ENCODE assay signal across 8 cellular contexts in the genomic region with DNA sequence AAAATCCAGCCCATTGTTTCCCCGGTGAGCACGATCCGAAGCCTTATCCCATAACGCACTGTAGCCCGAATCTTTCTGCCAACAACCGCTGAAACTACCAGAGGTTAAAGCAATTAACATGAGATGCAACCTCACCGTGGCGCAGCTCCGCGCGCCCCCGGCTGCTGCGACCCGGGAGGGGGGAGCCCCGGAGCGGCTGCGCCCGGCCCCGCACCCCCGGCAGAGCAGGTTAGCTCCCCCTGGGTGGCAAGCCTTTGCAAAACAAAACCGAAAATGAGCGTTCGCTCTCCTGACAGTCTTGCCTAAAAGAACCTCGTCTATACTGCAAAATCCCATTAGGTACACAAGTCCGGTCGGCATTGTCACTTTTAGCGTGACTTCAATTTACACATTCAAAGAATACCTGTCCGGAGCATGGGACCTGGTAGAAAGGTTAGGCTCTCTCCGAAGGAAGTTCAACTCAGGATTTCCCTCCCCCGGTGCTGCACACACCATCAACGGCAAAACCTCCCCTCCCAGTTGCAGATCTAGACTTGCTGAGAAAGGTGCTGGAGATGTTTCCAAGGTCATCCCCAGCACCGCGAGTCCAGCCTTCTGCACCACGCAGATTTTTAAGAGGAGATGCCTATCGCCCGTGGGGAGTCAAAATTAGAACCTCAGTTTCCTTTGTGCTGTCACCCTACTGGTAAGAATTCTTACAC.
DNase-seq lines count a peak whose midpoint lies in the region; ATAC-seq and TF ChIP-seq lines count a peak whose summit lies in the region.

No MANE protein-coding gene starts in this region.

- H3K9ac ChIP-seq in NT2/D1 (ENCODE audit: insufficient read length, low read depth) (peak overlapping the region; percentile 38), neuronal stem cell (ENCODE audit: low read depth, low read length, poor library complexity) (no peak overlapping the region)

- no peak overlapping the region for H2AK5ac ChIP-seq in neuronal stem cell (ENCODE audit: low read depth, low read length)

- no peaks in the 10 kb centered on the region for H3K9me3 Mint-ChIP-seq in activated T-helper 2 cell treated with anti-CD3 and anti-CD28 coated beads, Interferon-gamma antibody, Interleukin-2, Interleukin-4, amounts not matched to agents 10 μg/mL and 5 μg/mL and 100 μg/mL, durations not matched to agents 14 hours and 24 hours and 36 hours

- no peaks in the 10 kb centered on the region for H3K36me3 Mint-ChIP-seq in activated T-helper 2 cell treated with anti-CD3 and anti-CD28 coated beads, Interferon-gamma antibody, Interleukin-2, Interleukin-4, amounts not matched to agents 10 μg/mL and 5 μg/mL and 100 μg/mL, durations not matched to agents 14 hours and 24 hours and 36 hours (ENCODE audit: low read depth)

- H3K14ac ChIP-seq in neuronal stem cell (ENCODE audit: low read length), result no peak overlapping the region

- TF ChIP-seq CTCF in foreskin fibroblast (IDR thresholded peaks at IDR 0.05; ENCODE audit: low read depth, low read length), result no peak

- no peak overlapping the region for H3K4ac ChIP-seq in neuronal stem cell (ENCODE audit: low read length)

- peaks cover 23% of the 10 kb centered on the region for H3K4me1 Mint-ChIP-seq in activated T-helper 2 cell treated with anti-CD3 and anti-CD28 coated beads, Interferon-gamma antibody, Interleukin-2, Interleukin-4, amounts not matched to agents 10 μg/mL and 5 μg/mL and 100 μg/mL, durations not matched to agents 14 hours and 24 hours and 36 hours (ENCODE audit: low read depth)

- H3K27ac ChIP-seq in neuronal stem cell (replicated peaks; ENCODE audit: low read length), result no peak overlapping the region
- H3K27ac ChIP-seq in temporal lobe (ENCODE audit: low read depth, low read length), result peak overlapping the region; percentile 78

- no peak overlapping the region for H4K91ac ChIP-seq in neuronal stem cell (ENCODE audit: low read depth, low read length, poor library complexity)

- peak overlapping the region; percentile 77 for H3K4me3 Mint-ChIP-seq in activated T-helper 2 cell treated with anti-CD3 and anti-CD28 coated beads, Interferon-gamma antibody, Interleukin-2, Interleukin-4, amounts not matched to agents 10 μg/mL and 5 μg/mL and 100 μg/mL, durations not matched to agents 14 hours and 24 hours and 36 hours (ENCODE audit: low read depth)

- peaks cover 2% of the 10 kb centered on the region for H3K4me1 ChIP-seq in NT2/D1 (ENCODE audit: insufficient read depth, insufficient read length)
- peaks cover 2 to 3% of the 10 kb centered on the region in 2 donors for H3K4me1 ChIP-seq in neuronal stem cell (ENCODE audit: control insufficient read depth in 2 of 2, insufficient read depth in 1 of 2, low read depth in 1 of 2, low read length in 2 of 2)

- H3K4me2 ChIP-seq in neuronal stem cell (ENCODE audit: insufficient read depth, low read length, poor library complexity, severe bottlenecking), result peak overlapping the region; percentile 84

- no peak overlapping the region for H4K8ac ChIP-seq in neuronal stem cell (ENCODE audit: low read depth, low read length)

- WGBS in neuronal stem cell (ENCODE audit: extremely low coverage in 2 of 2, insufficient read length in 2 of 2, insufficient replicate concordance in 1 of 2), 2 donors, result no CpG with 5 or more reads among the region's 36 CpGs

- no peak overlapping the region for H3K27ac Mint-ChIP-seq in activated T-helper 2 cell treated with anti-CD3 and anti-CD28 coated beads, Interferon-gamma antibody, Interleukin-2, Interleukin-4, amounts not matched to agents 10 μg/mL and 5 μg/mL and 100 μg/mL, durations not matched to agents 14 hours and 24 hours and 36 hours

- peaks cover 48% of the 10 kb centered on the region for H3K27me3 ChIP-seq in NT2/D1 (ENCODE audit: insufficient read depth, insufficient read length)
- peaks cover 0 to 31% (median 24%) of the 10 kb centered on the region in 3 experiments for H3K27me3 ChIP-seq in neuronal stem cell (ENCODE audit: control insufficient read depth in 3 of 3, insufficient read depth in 3 of 3, low read depth in 1 of 3, low read length in 3 of 3)

- H3K9me3 ChIP-seq in NT2/D1 (ENCODE audit: insufficient read depth, low read length) (no peaks in the 10 kb centered on the region), neuronal stem cell (replicated peaks in 1 of 2; ENCODE audit: control insufficient read depth in 2 of 2, insufficient read depth in 1 of 2, low read depth in 1 of 2, low read length in 2 of 2) (no peaks in the 10 kb centered on the region)

- no peak overlapping the region for H2BK5ac ChIP-seq in neuronal stem cell (ENCODE audit: low read length)

- no peak overlapping the region for H2BK15ac ChIP-seq in neuronal stem cell (ENCODE audit: low read length)

- H3K18ac ChIP-seq in neuronal stem cell (ENCODE audit: low read length), result no peak overlapping the region

- ATAC-seq in HG02938 (IDR thresholded peaks at IDR 0.05; ENCODE audit: unreplicated experiment), result peak; percentile 42

- H3K4me3 ChIP-seq in NT2/D1 (ENCODE audit: insufficient read length, low read depth), result peak overlapping the region; percentile 43
- H3K4me3 ChIP-seq in foreskin fibroblast (ENCODE audit: low read depth in 1 of 2, low read length in 2 of 2), result peak overlapping the region; percentile 72 to 92
- H3K4me3 ChIP-seq in neuronal stem cell (ENCODE audit: low read length in 2 of 2), result peak overlapping the region; percentile 43 to 69

- no peak overlapping the region for H3K23ac ChIP-seq in neuronal stem cell (ENCODE audit: low read depth, low read length, poor library complexity)

- no peaks in the 10 kb centered on the region for H3K36me3 ChIP-seq in NT2/D1 (ENCODE audit: insufficient read depth, insufficient read length, low read length)
- H3K36me3 ChIP-seq in neuronal stem cell (replicated peaks in 1 of 2; ENCODE audit: control insufficient read depth in 2 of 2, insufficient read depth in 2 of 2, low read length in 2 of 2), result no peaks in the 10 kb centered on the region

- intact Hi-C loops in activated T-helper 2 cell treated with anti-CD3 and anti-CD28 coated beads, Interferon-gamma antibody, Interleukin-2, Interleukin-4, amounts not matched to agents 10 μg/mL and 5 μg/mL and 100 μg/mL, durations not matched to agents 14 hours and 24 hours and 36 hours (cut with micrococcal nuclease), result loop anchor here (2.0 to 5.0 kb wide), 2 partner anchors 170 to 186 kb away; no protein-coding TSS in a partner anchor

- H2BK120ac ChIP-seq in neuronal stem cell (ENCODE audit: low read depth, low read length), result no peak overlapping the region

- peak overlapping the region; percentile 90 for H2AFZ ChIP-seq in neuronal stem cell (ENCODE audit: low read length)

- no peaks in the 10 kb centered on the region for H3K79me1 ChIP-seq in neuronal stem cell (ENCODE audit: low read depth, low read length)

- no peak overlapping the region for H2BK12ac ChIP-seq in neuronal stem cell (ENCODE audit: low read length)

- peak; percentile 27 for DNase-seq in NCI-H2227 (lab: John Stamatoyannopoulos, UW; ENCODE audit: unreplicated experiment)
- no peak for DNase-seq in NCI-H2227 treated with DMSO at 0.1 percent for 48 hours (lab: John Stamatoyannopoulos, UW)
- no peak for DNase-seq in NT2/D1 (ENCODE audit: low read depth, low spot score)
- DNase-seq in activated T-helper 2 cell treated with anti-CD3 and anti-CD28 coated beads, Interferon-gamma antibody, Interleukin-2, Interleukin-4, amounts not matched to agents 10 μg/mL and 5 μg/mL and 100 μg/mL, durations not matched to agents 14 hours and 24 hours and 36 hours (ENCODE audit: low spot score), result peak; percentile 52
- DNase-seq in foreskin fibroblast, result peak in 1 of 2 donors; percentile 65
- no peak for DNase-seq in neuronal stem cell (ENCODE audit: low spot score)

- peaks cover 54% of the 10 kb centered on the region for H3K27me3 Mint-ChIP-seq in activated T-helper 2 cell treated with anti-CD3 and anti-CD28 coated beads, Interferon-gamma antibody, Interleukin-2, Interleukin-4, amounts not matched to agents 10 μg/mL and 5 μg/mL and 100 μg/mL, durations not matched to agents 14 hours and 24 hours and 36 hours (ENCODE audit: low read depth)

Comparison
In these comparisons a context has a peak if more than half of its experiments do, and no peak if none do; other contexts are left out.
1. DNase-seq: peak in NCI-H2227 (single experiment) and activated T-helper 2 cell treated with anti-CD3 and anti-CD28 coated beads, Interferon-gamma antibody, Interleukin-2, Interleukin-4, amounts not matched to agents 10 μg/mL and 5 μg/mL and 100 μg/mL, durations not matched to agents 14 hours and 24 hours and 36 hours (single experiment); none in NCI-H2227 treated with DMSO at 0.1 percent for 48 hours (single experiment), NT2/D1 (single experiment) and neuronal stem cell (single experiment).
2. Peak in every context shown above with its lines, with median percentiles within 50 percentile points of each other: H3K4me3 ChIP-seq.